In genomic region chr3:69186575-69187093, GRCh38 we compare ENCODE assay signal across 24 cellular contexts.
"Had no signal": no experiment of that assay in that cellular context is flagged by ENCODE, and none has a peak within 500 bp of the region (broad histone marks: within the 10 kb centered on the region; RNA-seq: fewer than 3 reads in every experiment).

No MANE protein-coding gene starts in this region.

- H3K27me3 Mint-ChIP-seq: dendritic cell treated with granulocyte-macrophage colony-stimulating factor and Interleukin-4, amounts not matched to agents 40 ng/mL and 50 ng/mL, for 4 days; effector memory CD8-positive, alpha-beta T cell; naive B cell had no signal

- H3K36me3 ChIP-seq: colonic mucosa, gastrocnemius medialis had no signal

- H3K36me3 Mint-ChIP-seq: naive B cell had no signal

- H3K4me3 ChIP-seq: colonic mucosa, esophagus squamous epithelium, gastrocnemius medialis, heart right ventricle, left ventricle myocardium inferior, lower lobe of right lung, mucosa of descending colon had no signal

- H3K27ac ChIP-seq: colonic mucosa, epithelial cell of prostate, esophagus squamous epithelium, gastrocnemius medialis, heart right ventricle, left ventricle myocardium inferior, lower lobe of right lung had no signal

- H3K4me3 Mint-ChIP-seq: dendritic cell treated with granulocyte-macrophage colony-stimulating factor and Interleukin-4, amounts not matched to agents 40 ng/mL and 50 ng/mL, for 4 days; effector memory CD8-positive, alpha-beta T cell; endodermal cell; mesothelial cell of epicardium; naive B cell had no signal

- DNase-seq: colonic mucosa; cortex of kidney; effector CD8-positive, alpha-beta T cell; effector memory CD8-positive, alpha-beta T cell; endodermal cell; erythroblast; esophagus squamous epithelium; foreskin fibroblast; foreskin melanocyte; gastrocnemius medialis; glutamatergic neuron; head of caudate nucleus; heart right ventricle; hippocampal formation; left cardiac atrium; left ventricle myocardium inferior; lower lobe of right lung; mesenchymal stem cell; naive B cell had no signal

- H3K27ac Mint-ChIP-seq: dendritic cell treated with granulocyte-macrophage colony-stimulating factor and Interleukin-4, amounts not matched to agents 40 ng/mL and 50 ng/mL, for 4 days; effector memory CD8-positive, alpha-beta T cell; endodermal cell; mesothelial cell of epicardium; naive B cell had no signal

- H3K4me1 ChIP-seq: esophagus squamous epithelium, gastrocnemius medialis had no signal

- H3K9me3 Mint-ChIP-seq: dendritic cell treated with granulocyte-macrophage colony-stimulating factor and Interleukin-4, amounts not matched to agents 40 ng/mL and 50 ng/mL, for 4 days; effector memory CD8-positive, alpha-beta T cell; endodermal cell; mesothelial cell of epicardium; naive B cell had no signal

- ATAC-seq: effector memory CD8-positive, alpha-beta T cell; esophagus mucosa; gastrocnemius medialis; heart right ventricle; left cardiac atrium; lower lobe of right lung; mucosa of descending colon had no signal

- H3K9me3 ChIP-seq: colonic mucosa, esophagus squamous epithelium, gastrocnemius medialis, heart right ventricle, left ventricle myocardium inferior, lower lobe of right lung, mucosa of descending colon had no signal

- H3K4me1 Mint-ChIP-seq: endodermal cell, mesothelial cell of epicardium, naive B cell had no signal

- H3K27me3 ChIP-seq: colonic mucosa, esophagus squamous epithelium, gastrocnemius medialis, heart right ventricle had no signal
